1 cellular context compared by ENCODE assay signal in genomic region chr2:231709981-231710750, GRCh38.
A peak's percentile ranks its signal among the peaks of the same experiment; 100 is the strongest.
TF ChIP-seq lines count a peak whose summit lies in the region.

No MANE protein-coding gene starts in this region.

TF ChIP-seq in HepG2, 621 proteins besides CTCF, POLR2A, EP300 and RAD21 (continued from another document and continues in another):
- peak; percentile 98 for TF ChIP-seq ZNF407 (CRISPR knock-in tag; IDR thresholded peaks at IDR 0.05; ENCODE audit: not compliant biosample characterization)
- TF ChIP-seq MBD4 (IDR thresholded peaks at IDR 0.05; ENCODE audit: borderline replicate concordance, low read length), result no peak
- TF ChIP-seq KLF6 (CRISPR knock-in tag; IDR thresholded peaks at IDR 0.05), result peak; percentile 99
- peak; percentile 98 for TF ChIP-seq ZNF281 (CRISPR knock-in tag; IDR thresholded peaks at IDR 0.05; ENCODE audit: borderline replicate concordance)
- TF ChIP-seq HOXA5 (CRISPR knock-in tag; IDR thresholded peaks at IDR 0.05), result peak; percentile 98
- peak; percentile 91; the same call in 1 of the 2 replicates for TF ChIP-seq SIN3A (IDR thresholded peaks at IDR 0.05; ENCODE audit: borderline replicate concordance, low read depth, low read length)
- peak; percentile 97; the same call in 1 of the 2 replicates for TF ChIP-seq TOE1 (CRISPR knock-in tag; IDR thresholded peaks at IDR 0.05)
- no peak for TF ChIP-seq SYNCRIP (IDR thresholded peaks at IDR 0.05; ENCODE audit: insufficient read depth, low read depth, low read length)
- peak; percentile 65 for TF ChIP-seq ZBTB33 (CRISPR knock-in tag; IDR thresholded peaks at IDR 0.05)
- TF ChIP-seq ZSCAN30 (CRISPR knock-in tag; IDR thresholded peaks at IDR 0.05), result peak; percentile 90; the same call in 1 of the 2 replicates
- TF ChIP-seq YEATS4 (CRISPR knock-in tag; IDR thresholded peaks at IDR 0.05; ENCODE audit: borderline replicate concordance), result peak; percentile 98
- TF ChIP-seq CREB3 (CRISPR knock-in tag; IDR thresholded peaks at IDR 0.05), result peak; percentile 100
- TF ChIP-seq NCOA5 (CRISPR knock-in tag; IDR thresholded peaks at IDR 0.05), result no peak; the same call in 1 of the 2 replicates
- TF ChIP-seq ZNF3 (CRISPR knock-in tag; IDR thresholded peaks at IDR 0.05), result no peak
- TF ChIP-seq TBP (CRISPR knock-in tag; IDR thresholded peaks at IDR 0.05), result no peak
- TF ChIP-seq EED (CRISPR knock-in tag; IDR thresholded peaks at IDR 0.05), result peak; percentile 100
- TF ChIP-seq HNRNPUL1 (IDR thresholded peaks at IDR 0.05; ENCODE audit: low read depth, low read length), result no peak; the same call in 1 of the 2 replicates
- peak; percentile 100 for TF ChIP-seq ZSCAN31 (CRISPR knock-in tag; IDR thresholded peaks at IDR 0.05; ENCODE audit: low read depth)
- peak; percentile 85 for TF ChIP-seq AGO2 (optimal IDR thresholded peaks at IDR 0.05; ENCODE audit: low read depth, low read length)
- peak; percentile 98 for TF ChIP-seq ZNF251 (CRISPR knock-in tag; IDR thresholded peaks at IDR 0.05)
- no peak for TF ChIP-seq RAD51 (IDR thresholded peaks at IDR 0.05; ENCODE audit: borderline replicate concordance)
- peak; percentile 99; the same call in 1 of the 2 replicates for TF ChIP-seq GLI4 (CRISPR knock-in tag; IDR thresholded peaks at IDR 0.05; ENCODE audit: borderline replicate concordance)
- TF ChIP-seq ZNF687 (CRISPR knock-in tag; IDR thresholded peaks at IDR 0.05), result peak; percentile 94
- peak; percentile 95 for TF ChIP-seq ZNF746 (CRISPR knock-in tag; IDR thresholded peaks at IDR 0.05)
- TF ChIP-seq MAF1 (CRISPR knock-in tag; IDR thresholded peaks at IDR 0.05; ENCODE audit: borderline replicate concordance), result peak; percentile 94; the same call in 1 of the 2 replicates
- TF ChIP-seq JUND (CRISPR knock-in tag; IDR thresholded peaks at IDR 0.05), result peak; percentile 79; the same call in 1 of the 2 replicates
- TF ChIP-seq ZNF207 (IDR thresholded peaks at IDR 0.05; ENCODE audit: borderline replicate concordance), result no peak
- no peak; the same call in 1 of the 2 replicates for TF ChIP-seq SKIL (CRISPR knock-in tag; IDR thresholded peaks at IDR 0.05; ENCODE audit: borderline replicate concordance)
- TF ChIP-seq ZNF672 (CRISPR knock-in tag; IDR thresholded peaks at IDR 0.05), result peak; percentile 99
- TF ChIP-seq MYPOP (CRISPR knock-in tag; IDR thresholded peaks at IDR 0.05), result peak; percentile 98
- TF ChIP-seq CAMTA2 (CRISPR knock-in tag; IDR thresholded peaks at IDR 0.05; ENCODE audit: borderline replicate concordance), result peak; percentile 87
- peak; percentile 91; the same call in 1 of the 2 replicates for TF ChIP-seq ZFP90 (CRISPR knock-in tag; IDR thresholded peaks at IDR 0.05; ENCODE audit: borderline replicate concordance)
- no peak; the same call in 1 of the 2 replicates for TF ChIP-seq ZNF317 (CRISPR knock-in tag; IDR thresholded peaks at IDR 0.05)
- peak; percentile 92 for TF ChIP-seq SMAD1 (CRISPR knock-in tag; IDR thresholded peaks at IDR 0.05; ENCODE audit: borderline replicate concordance, low read depth)
- TF ChIP-seq YY1 (IDR thresholded peaks at IDR 0.05; ENCODE audit: insufficient read depth, insufficient replicate concordance, low read depth, low read length), result peak; percentile 87
- 0 out of 2 replicates have a peak, but pooled peaks have one; percentile 34 for TF ChIP-seq SIX1 (CRISPR knock-in tag; IDR thresholded peaks at IDR 0.05; ENCODE audit: borderline replicate concordance)
- TF ChIP-seq ZFYVE20 (CRISPR knock-in tag; IDR thresholded peaks at IDR 0.05; ENCODE audit: borderline replicate concordance, low read depth), result peak; percentile 99
- peak; percentile 34 for TF ChIP-seq FOSL2 (CRISPR knock-in tag; IDR thresholded peaks at IDR 0.05)
